8 cellular contexts compared by ENCODE assay signal in genomic region chr3:50600841-50601591, GRCh38. TPM values are rescaled to one million over a fixed set of nuclear protein-coding genes. Genes with fewer than 3 reads are reported as not detected.
DNase-seq lines count a peak whose midpoint lies in the region; ATAC-seq, FAIRE-seq and TF ChIP-seq lines count a peak whose summit lies in the region.

No MANE protein-coding gene starts in this region.

- ATAC-seq in SK-N-SH treated with all-trans-retinoic acid at 6 μM for 48 hours (peak; percentile 94), Right ventricle myocardium superior (ENCODE audit: poor library complexity) (peak; percentile 81)

- H3K9ac ChIP-seq in rectal smooth muscle tissue (ENCODE audit: low read length): peak overlapping the region; percentile 75

- H3K27me3 ChIP-seq in rectal smooth muscle tissue (ENCODE audit: control insufficient read depth, insufficient read depth, low read length): no peaks in the 10 kb centered on the region

- H3K27me3 Mint-ChIP-seq in activated naive CD8-positive, alpha-beta T cell treated with anti-CD3 and anti-CD28 coated beads for 36 hours: no peaks in the 10 kb centered on the region

- intact Hi-C loops in Right ventricle myocardium superior (cut with DNase I): no loop called here

- FAIRE-seq in urothelium cell line (lab: Jason Lieb, UNC): no peak

- H3K27ac ChIP-seq in KOPT-K1 (ENCODE audit: low read depth, low read length, poor library complexity, severe bottlenecking) (peak overlapping the region; percentile 98), rectal smooth muscle tissue (ENCODE audit: low read depth, low read length) (peak overlapping the region; percentile 98)

- H3K4me1 ChIP-seq in rectal smooth muscle tissue (ENCODE audit: control insufficient read depth, insufficient read depth, low read length): peaks cover 34% of the 10 kb centered on the region

- DNase-seq in NK-92 treated with Interleukin-12 subunit alpha and Interleukin-12 subunit beta, amount 100 ng/mL, for 24 hours (lab: John Stamatoyannopoulos, UW): peak; percentile 81
- DNase-seq in NK-92 (lab: John Stamatoyannopoulos, UW; ENCODE audit: unreplicated experiment) (no peak), Right ventricle myocardium superior (peak; percentile 98), urothelium cell line (ENCODE audit: low spot score) (peak; percentile 93)
- peak; percentile 91 for DNase-seq in activated naive CD8-positive, alpha-beta T cell treated with anti-CD3 and anti-CD28 coated beads for 36 hours

- peak overlapping the region; percentile 58 for H3K4me3 ChIP-seq in rectal smooth muscle tissue (ENCODE audit: low read length)

- H3K27ac Mint-ChIP-seq in activated naive CD8-positive, alpha-beta T cell treated with anti-CD3 and anti-CD28 coated beads for 36 hours: peak overlapping the region; percentile 100

- H3K4me1 Mint-ChIP-seq in activated naive CD8-positive, alpha-beta T cell treated with anti-CD3 and anti-CD28 coated beads for 36 hours: peaks cover 77% of the 10 kb centered on the region

- H3K36me3 Mint-ChIP-seq in activated naive CD8-positive, alpha-beta T cell treated with anti-CD3 and anti-CD28 coated beads for 36 hours: peaks cover 47% of the 10 kb centered on the region

- peaks cover 32% of the 10 kb centered on the region for H3K36me3 ChIP-seq in KOPT-K1 (ENCODE audit: insufficient read depth, low read length)
- peaks cover 3% of the 10 kb centered on the region for H3K36me3 ChIP-seq in rectal smooth muscle tissue (ENCODE audit: control insufficient read depth, insufficient read depth, low read length)

- no peaks in the 10 kb centered on the region for H3K9me3 Mint-ChIP-seq in activated naive CD8-positive, alpha-beta T cell treated with anti-CD3 and anti-CD28 coated beads for 36 hours

- peak overlapping the region; percentile 92 for H3K4me3 Mint-ChIP-seq in activated naive CD8-positive, alpha-beta T cell treated with anti-CD3 and anti-CD28 coated beads for 36 hours

- H3K9me3 ChIP-seq in KOPT-K1 (ENCODE audit: insufficient read depth, low read length, poor library complexity, severe bottlenecking): no peaks in the 10 kb centered on the region

TF ChIP-seq in SK-N-SH treated with all-trans-retinoic acid at 6 μM for 48 hours, 23 proteins besides CTCF, POLR2A, EP300 and RAD21:
- no peak for TF ChIP-seq SNAI2 (CRISPR knock-in tag; IDR thresholded peaks at IDR 0.05)
- TF ChIP-seq BACH2 (CRISPR knock-in tag; IDR thresholded peaks at IDR 0.05; ENCODE audit: borderline replicate concordance): no peak
- TF ChIP-seq ISL1 (CRISPR knock-in tag; IDR thresholded peaks at IDR 0.05): peak; percentile 23; the same call in 1 of the 2 replicates
- TF ChIP-seq POU6F1 (CRISPR knock-in tag; IDR thresholded peaks at IDR 0.05; ENCODE audit: borderline replicate concordance, low read depth): no peak
- TF ChIP-seq PPARA (CRISPR knock-in tag; IDR thresholded peaks at IDR 0.05; ENCODE audit: borderline replicate concordance): no peak
- no peak for TF ChIP-seq RARB (CRISPR knock-in tag; IDR thresholded peaks at IDR 0.05)
- TF ChIP-seq GLIS3 (CRISPR knock-in tag; IDR thresholded peaks at IDR 0.05): peak; percentile 78; the same call in 1 of the 2 replicates
- no peak for TF ChIP-seq CREB5 (CRISPR knock-in tag; IDR thresholded peaks at IDR 0.05; ENCODE audit: low read depth)
- TF ChIP-seq CSDC2 (CRISPR knock-in tag; IDR thresholded peaks at IDR 0.05): no peak

RNA-seq across cellular contexts. Expression of gene CISH, which starts 10.6 kb away (rescaled TPM):
- total RNA-seq in activated naive CD8-positive, alpha-beta T cell treated with anti-CD3 and anti-CD28 coated beads for 36 hours: 100 to 1,000 TPM; 192 to 193 TPM
- 8.0 TPM for total RNA-seq in Right ventricle myocardium superior

RNA-seq across cellular contexts. Expression of gene MAPKAPK3, which starts 15.9 kb away (rescaled TPM):
- total RNA-seq in activated naive CD8-positive, alpha-beta T cell treated with anti-CD3 and anti-CD28 coated beads for 36 hours: 100 to 1,000 TPM; 166 to 171 TPM
- total RNA-seq in Right ventricle myocardium superior: 430 TPM

RNA-seq across cellular contexts. Expression of gene HEMK1, which starts 31.7 kb away (rescaled TPM):
- total RNA-seq in activated naive CD8-positive, alpha-beta T cell treated with anti-CD3 and anti-CD28 coated beads for 36 hours: 10 to 100 TPM; 59.8 to 64.7 TPM
- total RNA-seq in Right ventricle myocardium superior: 19.5 TPM

RNA-seq across cellular contexts. Expression of gene C3orf18, which starts 33.5 kb away (rescaled TPM):
- 10 to 100 TPM; 15.9 to 17.1 TPM for total RNA-seq in activated naive CD8-positive, alpha-beta T cell treated with anti-CD3 and anti-CD28 coated beads for 36 hours
- 53.1 TPM for total RNA-seq in Right ventricle myocardium superior

Comparison
In these comparisons a context has a peak if more than half of its experiments do, and no peak if none do; other contexts are left out.
1. RNA of gene CISH, which starts 10.6 kb away (total RNA-seq): 192 to 193 TPM in activated naive CD8-positive, alpha-beta T cell treated with anti-CD3 and anti-CD28 coated beads for 36 hours; 8.0 TPM in Right ventricle myocardium superior (single experiment); every median in the first group is over 10 times any median in the second.